Comparison of ENCODE assay signal across 34 cellular contexts in genomic region chr19:28327905-28328304, GRCh38.
"Had no signal": no experiment of that assay in that cellular context is flagged by ENCODE, and none has a peak within 500 bp of the region (broad histone marks: within the 10 kb centered on the region; RNA-seq: fewer than 3 reads in every experiment).

No MANE protein-coding gene starts in this region.

- DNase-seq: Karpas-422, Kasumi-1, MG63, MM.1S, MV-4-11, NCI-H1048, NCI-H1092, NCI-H1092 treated with DMSO at 0.1 percent for 48 hours, NCI-H1105, NCI-H1105 treated with DMSO at 0.1 percent for 48 hours, NCI-H1417, NCI-H1417 treated with DMSO at 0.1 percent for 48 hours, NCI-H1436, NCI-H1436 treated with DMSO at 0.1 percent for 48 hours, NCI-H146, NCI-H1694, NCI-H1694 treated with DMSO at 0.1 percent for 48 hours, NCI-H187, NCI-H187 treated with DMSO at 0.1 percent for 48 hours, NCI-H1930, NCI-H2029, NCI-H2029 treated with DMSO at 0.1 percent for 48 hours, NCI-H2081, NCI-H2081 treated with DMSO at 0.1 percent for 48 hours, NCI-H2107, NCI-H2171, NCI-H2171 treated with DMSO at 0.1 percent for 48 hours, NCI-H2227 treated with DMSO at 0.1 percent for 48 hours, NCI-H226, NCI-H345, NCI-H446, NCI-H446 treated with DMSO at 0.1 percent for 48 hours, NCI-H510A, NCI-H510A treated with DMSO at 0.1 percent for 48 hours had no signal

- H3K36me3 ChIP-seq: MG63 had no signal

- H3K9me3 ChIP-seq: MG63 had no signal

- H3K4me3 ChIP-seq: MG63 had no signal
